1 cellular context compared by ENCODE assay signal in the genomic region with DNA sequence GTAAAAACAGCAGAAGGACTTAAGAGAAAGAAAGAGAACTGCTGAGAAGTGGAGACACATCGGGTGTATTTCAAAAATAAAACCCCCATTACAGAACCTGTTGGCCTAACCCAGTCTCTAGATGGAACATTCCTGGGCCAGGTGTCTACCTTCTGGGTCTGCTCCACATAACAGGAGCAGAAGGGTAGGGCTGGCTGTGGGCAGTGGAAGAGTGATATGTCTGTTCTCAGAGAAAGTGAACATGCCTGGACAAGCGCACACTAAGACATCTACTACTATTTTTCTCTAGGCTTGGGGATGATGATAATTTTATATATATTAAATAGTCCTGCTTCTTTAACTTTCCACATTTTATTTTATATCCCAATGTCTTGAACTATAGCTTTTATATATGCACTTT.
A peak's percentile ranks its signal among the peaks of the same experiment; 100 is the strongest.
TF ChIP-seq lines count a peak whose summit lies in the region.

No MANE protein-coding gene starts in this region.

TF ChIP-seq in HEK293, 187 proteins besides CTCF, POLR2A, EP300 and RAD21 (continued from another document):
- TF ChIP-seq, protein P1, sequence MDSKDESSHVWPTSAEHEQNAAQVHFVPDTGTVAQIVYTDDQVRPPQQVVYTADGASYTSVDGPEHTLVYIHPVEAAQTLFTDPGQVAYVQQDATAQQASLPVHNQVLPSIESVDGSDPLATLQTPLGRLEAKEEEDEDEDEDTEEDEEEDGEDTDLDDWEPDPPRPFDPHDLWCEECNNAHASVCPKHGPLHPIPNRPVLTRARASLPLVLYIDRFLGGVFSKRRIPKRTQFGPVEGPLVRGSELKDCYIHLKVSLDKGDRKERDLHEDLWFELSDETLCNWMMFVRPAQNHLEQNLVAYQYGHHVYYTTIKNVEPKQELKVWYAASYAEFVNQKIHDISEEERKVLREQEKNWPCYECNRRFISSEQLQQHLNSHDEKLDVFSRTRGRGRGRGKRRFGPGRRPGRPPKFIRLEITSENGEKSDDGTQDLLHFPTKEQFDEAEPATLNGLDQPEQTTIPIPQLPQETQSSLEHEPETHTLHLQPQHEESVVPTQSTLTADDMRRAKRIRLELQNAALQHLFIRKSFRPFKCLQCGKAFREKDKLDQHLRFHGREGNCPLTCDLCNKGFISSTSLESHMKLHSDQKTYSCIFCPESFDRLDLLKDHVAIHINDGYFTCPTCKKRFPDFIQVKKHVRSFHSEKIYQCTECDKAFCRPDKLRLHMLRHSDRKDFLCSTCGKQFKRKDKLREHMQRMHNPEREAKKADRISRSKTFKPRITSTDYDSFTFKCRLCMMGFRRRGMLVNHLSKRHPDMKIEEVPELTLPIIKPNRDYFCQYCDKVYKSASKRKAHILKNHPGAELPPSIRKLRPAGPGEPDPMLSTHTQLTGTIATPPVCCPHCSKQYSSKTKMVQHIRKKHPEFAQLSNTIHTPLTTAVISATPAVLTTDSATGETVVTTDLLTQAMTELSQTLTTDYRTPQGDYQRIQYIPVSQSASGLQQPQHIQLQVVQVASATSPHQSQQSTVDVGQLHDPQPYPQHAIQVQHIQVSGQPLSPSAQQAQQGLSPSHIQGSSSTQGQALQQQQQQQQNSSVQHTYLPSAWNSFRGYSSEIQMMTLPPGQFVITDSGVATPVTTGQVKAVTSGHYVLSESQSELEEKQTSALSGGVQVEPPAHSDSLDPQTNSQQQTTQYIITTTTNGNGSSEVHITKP (tag by site-specific recombination; IDR thresholded peaks at IDR 0.05) = 0 out of 2 replicates have a peak, but pooled peaks have one; percentile 11
- TF ChIP-seq, protein P2, sequence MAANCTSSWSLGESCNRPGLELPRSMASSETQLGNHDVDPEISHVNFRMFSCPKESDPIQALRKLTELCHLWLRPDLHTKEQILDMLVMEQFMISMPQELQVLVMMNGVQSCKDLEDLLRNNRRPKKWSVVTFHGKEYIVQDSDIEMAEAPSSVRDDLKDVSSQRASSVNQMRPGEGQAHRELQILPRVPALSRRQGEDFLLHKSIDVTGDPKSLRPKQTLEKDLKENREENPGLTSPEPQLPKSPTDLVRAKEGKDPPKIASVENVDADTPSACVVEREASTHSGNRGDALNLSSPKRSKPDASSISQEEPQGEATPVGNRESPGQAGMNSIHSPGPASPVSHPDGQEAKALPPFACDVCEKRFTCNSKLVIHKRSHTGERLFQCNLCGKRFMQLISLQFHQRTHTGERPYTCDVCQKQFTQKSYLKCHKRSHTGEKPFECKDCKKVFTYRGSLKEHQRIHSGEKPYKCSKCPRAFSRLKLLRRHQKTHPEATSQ (tag by site-specific recombination; IDR thresholded peaks at IDR 0.05) = no peak
- TF ChIP-seq ZNF549 (tag by site-specific recombination; IDR thresholded peaks at IDR 0.05) (no peak), ZNF37A (tag by site-specific recombination; IDR thresholded peaks at IDR 0.05) (no peak), BCL11B (tag by site-specific recombination; IDR thresholded peaks at IDR 0.05; ENCODE audit: low read depth) (no peak)
TF ChIP-seq in HEK293: peak in this region for 1.
